ENCODE assay signal across 9 cellular contexts in the genomic region with DNA sequence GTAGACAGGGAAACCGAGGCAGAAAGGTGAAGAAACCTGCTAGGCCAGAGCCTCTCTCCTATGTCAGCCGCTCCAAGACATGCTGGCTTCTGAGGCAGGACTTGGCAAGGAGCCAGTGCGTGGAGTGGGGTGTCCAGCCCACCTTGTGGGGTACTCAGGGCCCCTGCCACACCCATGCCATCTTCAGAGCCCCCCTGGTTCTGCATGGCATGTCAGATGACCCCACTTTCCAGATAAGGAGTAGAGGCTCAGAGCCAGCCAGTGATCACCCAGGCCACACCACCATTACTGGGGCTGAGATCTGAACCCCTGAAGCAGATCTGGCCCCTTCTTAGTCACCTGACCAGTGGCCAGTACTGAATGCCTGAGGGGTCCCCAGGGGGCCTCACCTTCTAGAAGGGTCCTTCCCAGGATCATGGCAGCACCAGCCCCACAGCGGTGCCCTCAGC. TPM values are rescaled to one million over a fixed set of nuclear protein-coding genes. Genes with fewer than 3 reads are reported as not detected.
DNase-seq lines count a peak whose midpoint lies in the region; ATAC-seq and TF ChIP-seq lines count a peak whose summit lies in the region.
"Had no signal": no experiment of that assay in that cellular context is flagged by ENCODE, and none has a peak within 500 bp of the region (broad histone marks: within the 10 kb centered on the region; RNA-seq: fewer than 3 reads in every experiment).

No MANE protein-coding gene starts in this region.

- no peaks in the 10 kb centered on the region for H3K9me3 Mint-ChIP-seq in activated T-cell treated with anti-CD3 and anti-CD28 coated beads, Interleukin-2, amount 50 U/mL, for 4 hours
- H3K9me3 Mint-ChIP-seq: GM23338 had no signal

- H3K36me3 ChIP-seq in GM23248 (ENCODE audit: low read depth) (no peaks in the 10 kb centered on the region), spleen (no peaks in the 10 kb centered on the region)

- H3K4me2 ChIP-seq in GM23248 (ENCODE audit: unreplicated experiment): peak overlapping the region; percentile 70
- H3K4me2 ChIP-seq: GM23338 had no signal

- intact Hi-C loops in right cardiac atrium (cut with DNase I) (no loop called here), spleen (cut with DNase I; ENCODE audit: low total_unique reads) (no loop called here)

- peak overlapping the region; percentile 84 for H3K9ac ChIP-seq in GM23248

- in situ Hi-C loops in GM23248 (cut with MboI): no loop called here

- H3K79me2 ChIP-seq in GM23248 (ENCODE audit: insufficient read depth): no peaks in the 10 kb centered on the region

- H3K4me1 ChIP-seq in GM23248 (ENCODE audit: insufficient read depth): peaks cover 27% of the 10 kb centered on the region
- no peaks in the 10 kb centered on the region for H3K4me1 ChIP-seq in right cardiac atrium (ENCODE audit: control insufficient read depth, insufficient read depth, low read length)
- peaks cover 9 to 24% (median 17%) of the 10 kb centered on the region in 6 donors for H3K4me1 ChIP-seq in spleen

- H3K9me2 ChIP-seq in GM23248 (ENCODE audit: insufficient read depth): no peaks in the 10 kb centered on the region

- no peaks in the 10 kb centered on the region for H3K4me1 Mint-ChIP-seq in activated T-cell treated with anti-CD3 and anti-CD28 coated beads, Interleukin-2, amount 50 U/mL, for 4 hours (ENCODE audit: low read depth)

- no peaks in the 10 kb centered on the region for H3F3A ChIP-seq in GM23248 (ENCODE audit: insufficient read depth)

- no peaks in the 10 kb centered on the region for H3K36me3 Mint-ChIP-seq in activated T-cell treated with anti-CD3 and anti-CD28 coated beads, Interleukin-2, amount 50 U/mL, for 4 hours (ENCODE audit: insufficient read depth)

- DNase-seq in GM23248: peak; percentile 64
- DNase-seq in activated T-cell treated with anti-CD3 and anti-CD28 coated beads, Interleukin-2, amount 50 U/mL, for 4 hours: peak; percentile 2
- DNase-seq in right cardiac atrium: peak; percentile 18 to 61 (median 53)
- peak; percentile 64 for DNase-seq in spleen
- DNase-seq in NCI-H187 (lab: John Stamatoyannopoulos, UW): no peak
- DNase-seq in hypothalamus (lab: John Stamatoyannopoulos, UW): no peak
- DNase-seq: NCI-H1694 had no signal

- H3K9me3 ChIP-seq in GM23248 (ENCODE audit: low read depth): no peaks in the 10 kb centered on the region
- no peaks in the 10 kb centered on the region for H3K9me3 ChIP-seq in right cardiac atrium (ENCODE audit: control insufficient read depth, low read length)
- H3K9me3 ChIP-seq in spleen: no peaks in the 10 kb centered on the region

- H3K27me3 Mint-ChIP-seq in activated T-cell treated with anti-CD3 and anti-CD28 coated beads, Interleukin-2, amount 50 U/mL, for 4 hours (ENCODE audit: low read depth): peaks cover 11% of the 10 kb centered on the region

- H2AFZ ChIP-seq in GM23248: no peak overlapping the region
- H2AFZ ChIP-seq: GM23338 had no signal

- H3K4me3 Mint-ChIP-seq in activated T-cell treated with anti-CD3 and anti-CD28 coated beads, Interleukin-2, amount 50 U/mL, for 4 hours: no peak overlapping the region
- H3K4me3 Mint-ChIP-seq: GM23338 had no signal

- H3K27me3 ChIP-seq in GM23248 (replicated peaks; ENCODE audit: insufficient read depth): no peaks in the 10 kb centered on the region
- H3K27me3 ChIP-seq in right cardiac atrium (ENCODE audit: control insufficient read depth, insufficient read depth): no peaks in the 10 kb centered on the region
- peaks cover 0 to 17% (median 2%) of the 10 kb centered on the region in 7 donors for H3K27me3 ChIP-seq in spleen (replicated peaks in 1 of 7)

- ATAC-seq in activated T-cell treated with anti-CD3 and anti-CD28 coated beads, Interleukin-2, amount 50 U/mL, for 4 hours: no peak
- ATAC-seq in right cardiac atrium (no peak), HG03095 (IDR thresholded peaks at IDR 0.05; ENCODE audit: unreplicated experiment) (no peak)
- ATAC-seq: GM23338 had no signal

- H3K27ac ChIP-seq in GM23248 (peak overlapping the region; percentile 97), right cardiac atrium (ENCODE audit: low read length) (no peak overlapping the region), spleen (no peak overlapping the region)

- no peak for TF ChIP-seq CTCF in spleen (IDR thresholded peaks at IDR 0.05 in 8 of 11, conservative IDR thresholded peaks at IDR 0.05 in 3 of 11)

- H4K20me1 ChIP-seq in GM23248 (ENCODE audit: insufficient read depth): no peaks in the 10 kb centered on the region

- no peak for TF ChIP-seq POLR2A in spleen (IDR thresholded peaks at IDR 0.05)

- 43 to 44% methylated on average over 4 of the region's 4 CpGs for WGBS in GM23248 (ENCODE audit: low coverage in 1 of 2, low lambda C conversion rate in 2 of 2, missing lambda C conversion rate in 2 of 2), 2 experiments
- 80% methylated on average over 4 of the region's 4 CpGs for whole genome bisulfite sequencing in right cardiac atrium
- 82 to 88% (median 87%) methylated on average over 4 of the region's 4 CpGs for WGBS in spleen, 5 donors

- H3K4me3 ChIP-seq in GM23248 (peak overlapping the region; percentile 39; the same call in 1 of the 2 replicates), right cardiac atrium (ENCODE audit: low read length) (no peak overlapping the region), spleen (no peak overlapping the region)
- H3K4me3 ChIP-seq: GM23338 had no signal

RNA-seq across cellular contexts. Expression of a gene that starts 14.7 kb away (rescaled TPM):
- total RNA-seq in GM23248 (2014; rRNA removed; shearing (Covaris generic)): under 0.01 and 2.4 TPM in 2 replicates
- not detected in 2 replicates for polyA plus RNA-seq in GM23248 (2016; fragmentation: Nextera tagmentation; extraction: Ambion mirVana)
- not detected for total RNA-seq in activated T-cell treated with anti-CD3 and anti-CD28 coated beads, Interleukin-2, amount 50 U/mL, for 4 hours
- total RNA-seq in right cardiac atrium: under 1 TPM in 1 of 4 donors, not detected in 3; 0.03 TPM
- polyA plus RNA-seq in right cardiac atrium: not detected
- total RNA-seq in spleen: 1 to 10 TPM in 4 of 7 donors, under 1 TPM in 3; 0.29 to 3.6 (median 1.1) TPM
- under 1 TPM; 0.04 to 0.74 (median 0.17) TPM for polyA plus RNA-seq in spleen
- total RNA-seq: GM23338 had no signal
- polyA plus RNA-seq: GM23338 had no signal

RNA-seq across cellular contexts. Expression of a gene that starts 24.9 kb away (rescaled TPM):
- not detected in 2 replicates for total RNA-seq in GM23248 (2014; rRNA removed; shearing (Covaris generic))
- not detected in 2 replicates for polyA plus RNA-seq in GM23248 (2016; fragmentation: Nextera tagmentation; extraction: Ambion mirVana)
- total RNA-seq in activated T-cell treated with anti-CD3 and anti-CD28 coated beads, Interleukin-2, amount 50 U/mL, for 4 hours: not detected
- not detected for total RNA-seq in right cardiac atrium
- polyA plus RNA-seq in right cardiac atrium: not detected
- under 1 TPM in 2 of 7 donors, not detected in 5; 0.33 to 0.70 TPM for total RNA-seq in spleen
- polyA plus RNA-seq in spleen: under 1 TPM in 2 of 3 donors, not detected in 1; 0.04 to 0.13 TPM
- total RNA-seq: GM23338 had no signal
- polyA plus RNA-seq: GM23338 had no signal

RNA-seq across cellular contexts. Expression of a gene that starts 52.2 kb away (rescaled TPM):
- not detected in 2 replicates for total RNA-seq in GM23248 (2014; rRNA removed; shearing (Covaris generic))
- not detected in 2 replicates for polyA plus RNA-seq in GM23248 (2016; fragmentation: Nextera tagmentation; extraction: Ambion mirVana)
- under 1 TPM; 0.33 to 0.43 (median 0.34) TPM for total RNA-seq in activated T-cell treated with anti-CD3 and anti-CD28 coated beads, Interleukin-2, amount 50 U/mL, for 4 hours
- not detected for total RNA-seq in right cardiac atrium
- polyA plus RNA-seq in right cardiac atrium: 0.14 TPM
- 1 to 10 TPM in 5 of 7 donors, under 1 TPM in 1, not detected in 1; 0.70 to 4.5 (median 3.8) TPM for total RNA-seq in spleen
- 1 to 10 TPM in 2 of 3 donors, under 1 TPM in 1; 0.61 to 1.5 (median 1.2) TPM for polyA plus RNA-seq in spleen
- total RNA-seq: GM23338 had no signal
- polyA plus RNA-seq: GM23338 had no signal

Comparison
In these comparisons a context has a peak if more than half of its experiments do, and no peak if none do; other contexts are left out.
1. DNase-seq: peak in GM23248 (single experiment), activated T-cell treated with anti-CD3 and anti-CD28 coated beads, Interleukin-2, amount 50 U/mL, for 4 hours (single experiment), right cardiac atrium (3 of 3) and spleen (single experiment); none in NCI-H187 (0 of 2) and hypothalamus (0 of 51).